In the genomic region with DNA sequence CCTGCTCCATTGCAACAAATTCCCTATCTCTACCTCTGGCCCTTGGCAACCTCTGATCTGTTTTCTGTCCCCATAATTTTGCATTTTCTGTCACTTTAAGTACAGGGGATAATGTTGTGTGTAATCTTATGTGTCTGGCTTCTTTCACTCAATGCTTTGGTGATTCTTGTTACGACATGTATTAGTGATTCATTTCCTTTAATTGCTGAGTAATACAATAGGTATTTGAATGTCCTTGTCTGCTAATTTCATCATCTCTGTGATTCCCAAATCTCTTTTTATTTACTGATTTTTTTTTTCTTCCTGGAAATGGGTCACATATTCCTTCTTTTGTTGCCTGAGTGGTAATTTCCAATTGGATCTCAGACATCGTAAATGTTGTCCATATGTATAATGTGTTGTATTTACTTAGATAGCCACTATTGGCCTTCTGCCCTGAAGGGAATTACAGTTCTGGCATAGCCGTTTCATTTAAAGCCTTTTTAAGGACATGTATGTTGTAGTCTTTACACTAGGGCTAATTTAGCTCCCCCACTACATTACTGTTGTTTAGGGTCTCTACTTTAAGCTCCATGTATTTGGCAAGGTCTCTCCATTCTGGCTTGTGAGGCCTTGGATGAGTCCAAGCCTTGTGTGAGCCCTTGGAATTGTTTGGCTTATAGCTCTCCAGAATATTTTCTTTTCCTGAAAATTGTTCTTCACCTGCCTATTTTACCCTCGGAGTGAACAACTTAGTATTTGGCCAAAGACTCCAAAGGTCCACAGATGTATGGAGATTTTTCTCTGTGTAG, we compare ENCODE assay signal across 12 cellular contexts.
A peak's percentile ranks its signal among the peaks of the same experiment; 100 is the strongest.
DNase-seq lines count a peak whose midpoint lies in the region; ATAC-seq and TF ChIP-seq lines count a peak whose summit lies in the region.
"Had no signal": no experiment of that assay in that cellular context is flagged by ENCODE, and none has a peak within 500 bp of the region (broad histone marks: within the 10 kb centered on the region; RNA-seq: fewer than 3 reads in every experiment).

No MANE protein-coding gene starts in this region.

- peak overlapping the region; percentile 48 for H3K27ac ChIP-seq in foreskin keratinocyte

- peak; percentile 83 for ATAC-seq in foreskin keratinocyte
- no peak for ATAC-seq in stimulated activated naive CD8-positive, alpha-beta T cell treated with anti-CD3 and anti-CD28 coated beads, Interleukin-15, Interleukin-2, amounts not matched to agents 100 U/mL and 50 U/mL, for 24 hours
- ATAC-seq in left colon = no peak

- no peak for TF ChIP-seq CTCF in foreskin keratinocyte (conservative IDR thresholded peaks at IDR 0.05)

- intact Hi-C loops in left colon (cut with DNase I, micrococcal nuclease) = no loop called here

- peaks cover 14% of the 10 kb centered on the region for H3K4me1 ChIP-seq in foreskin keratinocyte
- H3K4me1 ChIP-seq: Caco-2 had no signal

- DNase-seq in HT-29 (ENCODE audit: low spot score) (peak; percentile 8), astrocyte of the hippocampus (ENCODE audit: low read depth, low spot score) (peak; percentile 13), foreskin keratinocyte (peak; percentile 60 to 80), stromal cell of bone marrow (ENCODE audit: low read depth) (peak; percentile 17), left colon (no peak), HUDEP-2 (lab: John Stamatoyannopoulos, UW; ENCODE audit: unreplicated experiment in 76 of 76) (no peak)
- no peak for DNase-seq in stimulated activated naive CD8-positive, alpha-beta T cell treated with anti-CD3 and anti-CD28 coated beads, Interleukin-15, Interleukin-2, amounts not matched to agents 100 U/mL and 50 U/mL, for 24 hours
- DNase-seq: Caco-2, endodermal cell, NCI-H1092, NCI-H510A, retina had no signal

- no peaks in the 10 kb centered on the region for H3K27me3 ChIP-seq in foreskin keratinocyte

Comparison
In these comparisons a context has a peak if more than half of its experiments do, and no peak if none do; other contexts are left out.
1. DNase-seq: peak in HT-29 (single experiment), astrocyte of the hippocampus (single experiment), foreskin keratinocyte (2 of 2) and stromal cell of bone marrow (single experiment); none in stimulated activated naive CD8-positive, alpha-beta T cell treated with anti-CD3 and anti-CD28 coated beads, Interleukin-15, Interleukin-2, amounts not matched to agents 100 U/mL and 50 U/mL, for 24 hours (single experiment), left colon (0 of 2) and HUDEP-2 (0 of 76).